1 cellular context compared by ENCODE assay signal in genomic region chr3:128537091-128537703, GRCh38.
TF ChIP-seq lines count a peak whose summit lies in the region.

No MANE protein-coding gene starts in this region.

TF ChIP-seq in K562, 482 proteins besides CTCF, POLR2A, EP300 and RAD21 (continued from another document):
- TF ChIP-seq, protein P1, sequence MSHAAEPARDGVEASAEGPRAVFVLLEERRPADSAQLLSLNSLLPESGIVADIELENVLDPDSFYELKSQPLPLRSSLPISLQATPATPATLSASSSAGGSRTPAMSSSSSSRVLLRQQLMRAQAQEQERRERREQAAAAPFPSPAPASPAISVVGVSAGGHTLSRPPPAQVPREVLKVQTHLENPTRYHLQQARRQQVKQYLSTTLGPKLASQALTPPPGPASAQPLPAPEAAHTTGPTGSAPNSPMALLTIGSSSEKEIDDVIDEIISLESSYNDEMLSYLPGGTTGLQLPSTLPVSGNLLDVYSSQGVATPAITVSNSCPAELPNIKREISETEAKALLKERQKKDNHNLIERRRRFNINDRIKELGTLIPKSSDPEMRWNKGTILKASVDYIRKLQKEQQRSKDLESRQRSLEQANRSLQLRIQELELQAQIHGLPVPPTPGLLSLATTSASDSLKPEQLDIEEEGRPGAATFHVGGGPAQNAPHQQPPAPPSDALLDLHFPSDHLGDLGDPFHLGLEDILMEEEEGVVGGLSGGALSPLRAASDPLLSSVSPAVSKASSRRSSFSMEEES (CRISPR knock-in tag; IDR thresholded peaks at IDR 0.05): peak; percentile 72
- TF ChIP-seq ZNF133 (CRISPR knock-in tag; IDR thresholded peaks at IDR 0.05) (no peak), ELK1 (CRISPR knock-in tag; IDR thresholded peaks at IDR 0.05) (no peak), TRIM24 (IDR thresholded peaks at IDR 0.05) (no peak), EZH2 (IDR thresholded peaks at IDR 0.05; ENCODE audit: borderline replicate concordance, low read depth, low read length) (no peak), MITF (IDR thresholded peaks at IDR 0.05) (no peak), GTF2E2 (tag; IDR thresholded peaks at IDR 0.05) (no peak), SP2 (IDR thresholded peaks at IDR 0.05; ENCODE audit: extremely low read depth, low read depth, low read length, poor library complexity, severe bottlenecking) (no peak)
- TF ChIP-seq, protein P2, sequence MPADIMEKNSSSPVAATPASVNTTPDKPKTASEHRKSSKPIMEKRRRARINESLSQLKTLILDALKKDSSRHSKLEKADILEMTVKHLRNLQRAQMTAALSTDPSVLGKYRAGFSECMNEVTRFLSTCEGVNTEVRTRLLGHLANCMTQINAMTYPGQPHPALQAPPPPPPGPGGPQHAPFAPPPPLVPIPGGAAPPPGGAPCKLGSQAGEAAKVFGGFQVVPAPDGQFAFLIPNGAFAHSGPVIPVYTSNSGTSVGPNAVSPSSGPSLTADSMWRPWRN (IDR thresholded peaks at IDR 0.05; ENCODE audit: low read depth): no peak
- TF ChIP-seq, protein P3, sequence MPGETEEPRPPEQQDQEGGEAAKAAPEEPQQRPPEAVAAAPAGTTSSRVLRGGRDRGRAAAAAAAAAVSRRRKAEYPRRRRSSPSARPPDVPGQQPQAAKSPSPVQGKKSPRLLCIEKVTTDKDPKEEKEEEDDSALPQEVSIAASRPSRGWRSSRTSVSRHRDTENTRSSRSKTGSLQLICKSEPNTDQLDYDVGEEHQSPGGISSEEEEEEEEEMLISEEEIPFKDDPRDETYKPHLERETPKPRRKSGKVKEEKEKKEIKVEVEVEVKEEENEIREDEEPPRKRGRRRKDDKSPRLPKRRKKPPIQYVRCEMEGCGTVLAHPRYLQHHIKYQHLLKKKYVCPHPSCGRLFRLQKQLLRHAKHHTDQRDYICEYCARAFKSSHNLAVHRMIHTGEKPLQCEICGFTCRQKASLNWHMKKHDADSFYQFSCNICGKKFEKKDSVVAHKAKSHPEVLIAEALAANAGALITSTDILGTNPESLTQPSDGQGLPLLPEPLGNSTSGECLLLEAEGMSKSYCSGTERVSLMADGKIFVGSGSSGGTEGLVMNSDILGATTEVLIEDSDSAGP (CRISPR knock-in tag; IDR thresholded peaks at IDR 0.05): no peak
- TF ChIP-seq, protein P4, sequence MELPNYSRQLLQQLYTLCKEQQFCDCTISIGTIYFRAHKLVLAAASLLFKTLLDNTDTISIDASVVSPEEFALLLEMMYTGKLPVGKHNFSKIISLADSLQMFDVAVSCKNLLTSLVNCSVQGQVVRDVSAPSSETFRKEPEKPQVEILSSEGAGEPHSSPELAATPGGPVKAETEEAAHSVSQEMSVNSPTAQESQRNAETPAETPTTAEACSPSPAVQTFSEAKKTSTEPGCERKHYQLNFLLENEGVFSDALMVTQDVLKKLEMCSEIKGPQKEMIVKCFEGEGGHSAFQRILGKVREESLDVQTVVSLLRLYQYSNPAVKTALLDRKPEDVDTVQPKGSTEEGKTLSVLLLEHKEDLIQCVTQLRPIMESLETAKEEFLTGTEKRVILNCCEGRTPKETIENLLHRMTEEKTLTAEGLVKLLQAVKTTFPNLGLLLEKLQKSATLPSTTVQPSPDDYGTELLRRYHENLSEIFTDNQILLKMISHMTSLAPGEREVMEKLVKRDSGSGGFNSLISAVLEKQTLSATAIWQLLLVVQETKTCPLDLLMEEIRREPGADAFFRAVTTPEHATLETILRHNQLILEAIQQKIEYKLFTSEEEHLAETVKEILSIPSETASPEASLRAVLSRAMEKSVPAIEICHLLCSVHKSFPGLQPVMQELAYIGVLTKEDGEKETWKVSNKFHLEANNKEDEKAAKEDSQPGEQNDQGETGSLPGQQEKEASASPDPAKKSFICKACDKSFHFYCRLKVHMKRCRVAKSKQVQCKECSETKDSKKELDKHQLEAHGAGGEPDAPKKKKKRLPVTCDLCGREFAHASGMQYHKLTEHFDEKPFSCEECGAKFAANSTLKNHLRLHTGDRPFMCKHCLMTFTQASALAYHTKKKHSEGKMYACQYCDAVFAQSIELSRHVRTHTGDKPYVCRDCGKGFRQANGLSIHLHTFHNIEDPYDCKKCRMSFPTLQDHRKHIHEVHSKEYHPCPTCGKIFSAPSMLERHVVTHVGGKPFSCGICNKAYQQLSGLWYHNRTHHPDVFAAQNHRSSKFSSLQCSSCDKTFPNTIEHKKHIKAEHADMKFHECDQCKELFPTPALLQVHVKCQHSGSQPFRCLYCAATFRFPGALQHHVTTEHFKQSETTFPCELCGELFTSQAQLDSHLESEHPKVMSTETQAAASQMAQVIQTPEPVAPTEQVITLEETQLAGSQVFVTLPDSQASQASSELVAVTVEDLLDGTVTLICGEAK (IDR thresholded peaks at IDR 0.05): no peak
- TF ChIP-seq, protein P4 (CRISPR knock-in tag; IDR thresholded peaks at IDR 0.05): no peak
